Comparison of ENCODE assay signal across 1 cellular context in the genomic region with DNA sequence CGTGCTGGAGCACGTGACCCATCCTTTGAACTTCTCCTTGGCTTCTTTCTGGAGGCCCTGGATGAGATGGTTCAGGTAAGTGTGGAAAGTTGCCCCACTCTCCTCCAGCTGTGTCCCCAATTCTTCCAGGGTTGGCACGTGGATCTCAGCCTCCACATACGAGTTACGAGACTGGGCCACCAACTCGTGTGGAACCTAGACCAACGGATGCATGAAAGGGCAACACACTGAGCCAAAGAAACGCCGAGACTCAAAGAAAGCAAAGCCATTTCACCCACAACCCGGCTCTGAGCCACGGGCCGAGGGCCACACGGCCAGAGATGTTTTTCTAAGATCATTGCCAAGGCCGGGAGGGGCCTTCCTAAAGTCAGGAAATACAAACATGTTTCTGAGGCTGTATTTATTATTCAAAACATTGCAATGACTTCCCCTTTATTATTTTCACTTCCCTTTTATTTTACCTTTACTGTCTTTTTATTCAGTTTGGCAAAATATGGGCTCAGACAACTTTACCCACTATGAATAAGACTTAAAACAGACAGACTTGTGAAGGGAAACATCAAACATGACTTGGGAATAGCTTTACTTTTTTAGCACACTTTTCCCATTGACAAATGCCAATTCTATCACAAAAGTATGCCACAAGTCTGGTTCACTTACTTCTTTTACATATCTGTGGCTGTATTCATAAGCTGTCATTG.
TF ChIP-seq lines count a peak whose summit lies in the region.

No MANE protein-coding gene starts in this region.

TF ChIP-seq in IMR-90, 13 proteins besides CTCF, POLR2A, EP300 and RAD21 (continued from another document):
- TF ChIP-seq, protein P1, sequence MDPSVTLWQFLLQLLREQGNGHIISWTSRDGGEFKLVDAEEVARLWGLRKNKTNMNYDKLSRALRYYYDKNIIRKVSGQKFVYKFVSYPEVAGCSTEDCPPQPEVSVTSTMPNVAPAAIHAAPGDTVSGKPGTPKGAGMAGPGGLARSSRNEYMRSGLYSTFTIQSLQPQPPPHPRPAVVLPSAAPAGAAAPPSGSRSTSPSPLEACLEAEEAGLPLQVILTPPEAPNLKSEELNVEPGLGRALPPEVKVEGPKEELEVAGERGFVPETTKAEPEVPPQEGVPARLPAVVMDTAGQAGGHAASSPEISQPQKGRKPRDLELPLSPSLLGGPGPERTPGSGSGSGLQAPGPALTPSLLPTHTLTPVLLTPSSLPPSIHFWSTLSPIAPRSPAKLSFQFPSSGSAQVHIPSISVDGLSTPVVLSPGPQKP (IDR thresholded peaks at IDR 0.05; ENCODE audit: borderline replicate concordance, low read depth, low read length) = no peak
- TF ChIP-seq CHD1 (IDR thresholded peaks at IDR 0.05; ENCODE audit: low read depth, low read length) = no peak
- no peak for TF ChIP-seq MAFK (IDR thresholded peaks at IDR 0.05; ENCODE audit: low read depth, low read length)
- TF ChIP-seq, protein P2, sequence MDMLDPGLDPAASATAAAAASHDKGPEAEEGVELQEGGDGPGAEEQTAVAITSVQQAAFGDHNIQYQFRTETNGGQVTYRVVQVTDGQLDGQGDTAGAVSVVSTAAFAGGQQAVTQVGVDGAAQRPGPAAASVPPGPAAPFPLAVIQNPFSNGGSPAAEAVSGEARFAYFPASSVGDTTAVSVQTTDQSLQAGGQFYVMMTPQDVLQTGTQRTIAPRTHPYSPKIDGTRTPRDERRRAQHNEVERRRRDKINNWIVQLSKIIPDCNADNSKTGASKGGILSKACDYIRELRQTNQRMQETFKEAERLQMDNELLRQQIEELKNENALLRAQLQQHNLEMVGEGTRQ (IDR thresholded peaks at IDR 0.05; ENCODE audit: low read depth, low read length) = no peak
- no peak for TF ChIP-seq MAZ (IDR thresholded peaks at IDR 0.05; ENCODE audit: borderline replicate concordance, low read depth, low read length)
- TF ChIP-seq SMC3 (IDR thresholded peaks at IDR 0.05; ENCODE audit: low read depth, low read length) = no peak
- no peak for TF ChIP-seq RCOR1 (IDR thresholded peaks at IDR 0.05; ENCODE audit: insufficient replicate concordance, low read length)
- no peak for TF ChIP-seq NFE2L2 (IDR thresholded peaks at IDR 0.05; ENCODE audit: low read depth, low read length)
- TF ChIP-seq FOS (IDR thresholded peaks at IDR 0.05; ENCODE audit: low read depth, low read length) = no peak
